4 cellular contexts compared by ENCODE assay signal in genomic region chr11:22284991-22285390, GRCh38. TPM values are rescaled to one million over a fixed set of nuclear protein-coding genes. Genes with fewer than 3 reads are reported as not detected.
"Had no signal": no experiment of that assay in that cellular context is flagged by ENCODE, and none has a peak within 500 bp of the region (broad histone marks: within the 10 kb centered on the region; RNA-seq: fewer than 3 reads in every experiment).

No MANE protein-coding gene starts in this region.

RNA-seq across cellular contexts. Expression of gene SLC17A6, which starts 53.2 kb away (rescaled TPM):
- total RNA-seq: GM23248, H7, H9, HFFc6 had no signal
- polyA plus RNA-seq: GM23248 had no signal
